In the genomic region with DNA sequence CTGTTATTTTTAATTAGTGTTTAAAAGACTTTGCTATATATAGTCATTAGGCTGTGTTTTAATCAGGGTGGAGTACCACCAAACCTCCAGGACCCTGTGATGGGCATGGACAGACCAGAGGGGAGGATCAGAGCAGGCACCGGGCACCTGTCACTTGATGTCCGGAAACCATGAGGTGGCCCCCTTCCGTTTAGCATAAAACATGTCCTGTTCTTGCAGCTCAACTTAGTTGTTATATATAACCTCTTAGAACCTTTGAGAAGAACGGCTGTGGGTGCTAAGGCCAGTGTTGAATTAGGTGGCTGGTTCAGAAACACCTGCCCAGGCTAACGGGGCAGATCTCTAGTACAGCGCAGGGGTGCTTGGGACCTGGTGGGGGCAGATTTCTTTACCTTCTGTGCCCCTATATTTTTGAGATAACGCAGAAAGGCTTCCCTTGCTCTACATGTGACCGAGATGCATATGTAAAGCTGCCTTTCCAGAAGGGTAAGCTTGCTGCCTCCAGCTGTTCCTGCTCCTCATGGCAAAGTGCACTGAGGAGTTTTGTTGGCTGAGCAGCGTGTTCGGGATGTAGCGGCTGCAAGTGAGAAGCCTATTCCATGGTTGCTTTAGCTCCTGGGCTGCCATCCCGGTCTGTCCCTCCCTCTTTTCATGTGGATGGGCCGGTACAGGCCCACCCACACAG, we compare ENCODE assay signal across 18 cellular contexts.
A peak's percentile ranks its signal among the peaks of the same experiment; 100 is the strongest.
DNase-seq lines count a peak whose midpoint lies in the region; ATAC-seq, FAIRE-seq and TF ChIP-seq lines count a peak whose summit lies in the region.
"Had no signal": no experiment of that assay in that cellular context is flagged by ENCODE, and none has a peak within 500 bp of the region (broad histone marks: within the 10 kb centered on the region; RNA-seq: fewer than 3 reads in every experiment).

No MANE protein-coding gene starts in this region.

- H3K79me2 ChIP-seq in keratinocyte (ENCODE audit: control insufficient read depth, insufficient read depth, low read length), result peaks cover 79% of the 10 kb centered on the region
- peaks cover 100% of the 10 kb centered on the region for H3K79me2 ChIP-seq in smooth muscle cell (ENCODE audit: low read depth)

- H3K9ac ChIP-seq in BLaER1, result no peak overlapping the region
- H3K9ac ChIP-seq in keratinocyte (ENCODE audit: control insufficient read depth, extremely low read depth, insufficient read depth, low read length), result no peak overlapping the region
- H3K9ac ChIP-seq in smooth muscle cell (ENCODE audit: low read depth), result no peak overlapping the region

- no peaks in the 10 kb centered on the region for H3K9me3 ChIP-seq in BLaER1
- H3K9me3 ChIP-seq in keratinocyte (ENCODE audit: control insufficient read depth, low read depth, low read length), result no peaks in the 10 kb centered on the region
- no peaks in the 10 kb centered on the region for H3K9me3 ChIP-seq in smooth muscle cell (replicated peaks; ENCODE audit: low read depth)
- H3K9me3 ChIP-seq: pancreas had no signal

- H3K4me3 ChIP-seq in BLaER1 (no peak overlapping the region), keratinocyte (ENCODE audit: control insufficient read depth in 2 of 3, extremely low read depth in 1 of 3, insufficient read depth in 2 of 3, low read depth in 1 of 3, low read length in 3 of 3) (no peak overlapping the region), smooth muscle cell (no peak overlapping the region)
- H3K4me3 ChIP-seq: pancreas had no signal

- DNase-seq in caudate nucleus (lab: John Stamatoyannopoulos, UW) (no peak), keratinocyte (ENCODE audit: low read depth, low spot score) (no peak), smooth muscle cell (lab: John Stamatoyannopoulos, UW; ENCODE audit: unreplicated experiment) (no peak), DMS79 (lab: John Stamatoyannopoulos, UW) (no peak), foreskin keratinocyte (no peak), hepatic stellate cell (ENCODE audit: low spot score) (no peak)
- DNase-seq: activated CD4-positive, alpha-beta T cell treated with anti-CD3 and anti-CD28 coated beads, Interleukin-2, amount 50 U/mL, for 1 hour; activated naive CD4-positive, alpha-beta T cell treated with anti-CD3 and anti-CD28 coated beads, Interleukin-2, amount 50 U/mL, for 16 hours; brain microvascular endothelial cell; effector CD4-positive, alpha-beta T cell; HFFc6; NCI-H1694; NCI-H2227 treated with DMSO at 0.1 percent for 48 hours; SW 1271 had no signal

- no peaks in the 10 kb centered on the region for H3K9me1 ChIP-seq in keratinocyte (ENCODE audit: control insufficient read depth, extremely low read depth, insufficient read depth, low read length)

- WGBS in smooth muscle cell (ENCODE audit: low lambda C conversion rate), result 87% methylated on average over 13 of the region's 13 CpGs

- H3K27me3 ChIP-seq in BLaER1 (no peaks in the 10 kb centered on the region), keratinocyte (ENCODE audit: control insufficient read depth, extremely low read depth, insufficient read depth, low read length) (no peaks in the 10 kb centered on the region), smooth muscle cell (ENCODE audit: low read depth) (no peaks in the 10 kb centered on the region), foreskin keratinocyte (no peaks in the 10 kb centered on the region)
- H3K27me3 ChIP-seq: brain microvascular endothelial cell, pancreas had no signal

- H3K4me2 ChIP-seq in BLaER1 (peak overlapping the region; percentile 41; the same call in 1 of the 2 replicates), keratinocyte (ENCODE audit: control insufficient read depth, extremely low read depth, insufficient read depth, low read depth, low read length) (peak overlapping the region; percentile 7), smooth muscle cell (no peak overlapping the region)

- ATAC-seq in GM18520 (IDR thresholded peaks at IDR 0.05; ENCODE audit: unreplicated experiment) (no peak), foreskin keratinocyte (no peak)
- ATAC-seq: pancreas; stimulated activated memory B cell treated with anti-CD40 and anti-IgM and Interleukin-4, amounts not matched to agents 10 μg/mL and 1 μg/mL and 100 μg/mL, for 72 hours had no signal

- H3K36me3 ChIP-seq in BLaER1 (peaks cover 38% of the 10 kb centered on the region), keratinocyte (ENCODE audit: control insufficient read depth in 2 of 2, extremely low read depth in 1 of 2, insufficient read depth in 2 of 2, low read length in 2 of 2) (peaks cover 16 to 36% of the 10 kb centered on the region in 2 experiments), smooth muscle cell (ENCODE audit: low read depth) (no peaks in the 10 kb centered on the region)

- TF ChIP-seq CTCF in keratinocyte (optimal IDR thresholded peaks at IDR 0.05 in 1 of 3, IDR thresholded peaks at IDR 0.05 in 1 of 3, conservative IDR thresholded peaks at IDR 0.05 in 1 of 3; ENCODE audit: extremely low read depth in 1 of 3, insufficient read depth in 2 of 3, low read length in 3 of 3) (no peak), smooth muscle cell (IDR thresholded peaks at IDR 0.05; ENCODE audit: borderline replicate concordance, insufficient read depth, poor library complexity, severe bottlenecking) (no peak), foreskin keratinocyte (conservative IDR thresholded peaks at IDR 0.05) (no peak)

- H3K27ac ChIP-seq in BLaER1 (no peak overlapping the region), caudate nucleus (ENCODE audit: low read depth, low read length) (peak overlapping the region; percentile 56), keratinocyte (ENCODE audit: control insufficient read depth, insufficient read depth, low read length) (no peak overlapping the region), smooth muscle cell (ENCODE audit: low read depth) (peak overlapping the region; percentile 92), foreskin keratinocyte (no peak overlapping the region)
- H3K27ac ChIP-seq: brain microvascular endothelial cell had no signal

- H4K20me1 ChIP-seq in BLaER1 (peaks cover 19% of the 10 kb centered on the region), keratinocyte (ENCODE audit: control insufficient read depth, extremely low read depth, insufficient read depth, low read length) (no peaks in the 10 kb centered on the region), smooth muscle cell (ENCODE audit: low read depth) (peaks cover 100% of the 10 kb centered on the region)

- H2AFZ ChIP-seq in keratinocyte (ENCODE audit: control insufficient read depth, low read length) (no peak overlapping the region), smooth muscle cell (ENCODE audit: low read depth) (no peak overlapping the region)

- H3F3A ChIP-seq in smooth muscle cell (ENCODE audit: low read depth), result peaks cover 8% of the 10 kb centered on the region

- no peak for FAIRE-seq in keratinocyte (lab: Jason Lieb, UNC)
- FAIRE-seq: pancreas had no signal

- peaks cover 39% of the 10 kb centered on the region for H3K4me1 ChIP-seq in BLaER1
- H3K4me1 ChIP-seq in keratinocyte (ENCODE audit: control insufficient read depth, extremely low read depth, insufficient read depth, low read length), result peaks cover 39% of the 10 kb centered on the region
- H3K4me1 ChIP-seq in smooth muscle cell (ENCODE audit: low read depth), result peaks cover 18% of the 10 kb centered on the region
- H3K4me1 ChIP-seq in foreskin keratinocyte, result peaks cover 10% of the 10 kb centered on the region

- dilution Hi-C loops in keratinocyte (cut with MboI; ENCODE audit: extremely low pct_ligation_motif_present, low sequenced_read_pairs), result no loop called here

Comparison
In these comparisons a context has a peak if more than half of its experiments do, and no peak if none do; other contexts are left out.
1. H3K27ac ChIP-seq: peak in caudate nucleus (single experiment) and smooth muscle cell (single experiment); none in BLaER1 (single experiment), keratinocyte (single experiment) and foreskin keratinocyte (single experiment).